In genomic region chr4:47490550-47490949, GRCh38 we compare ENCODE assay signal across 8 cellular contexts. TPM values are rescaled to one million over a fixed set of nuclear protein-coding genes. Genes with fewer than 3 reads are reported as not detected.
DNase-seq lines count a peak whose midpoint lies in the region; ATAC-seq and TF ChIP-seq lines count a peak whose summit lies in the region.

No MANE protein-coding gene starts in this region.

- ATAC-seq in GM21515 (IDR thresholded peaks at IDR 0.05; ENCODE audit: unreplicated experiment) (peak; percentile 81), HG03571 (IDR thresholded peaks at IDR 0.05; ENCODE audit: unreplicated experiment) (peak; percentile 54), right cardiac atrium (peak; percentile 55 to 73)

- peak; percentile 18 for DNase-seq in NCI-H2171 treated with DMSO at 0.1 percent for 48 hours (lab: John Stamatoyannopoulos, UW)
- no peak for DNase-seq in NCI-H2171 (lab: John Stamatoyannopoulos, UW)
- DNase-seq in right cardiac atrium: no peak
- DNase-seq in inferior parietal cortex (ENCODE audit: extremely low spot score): no peak
- no peak for DNase-seq in activated CD4-positive, CD25-positive, alpha-beta regulatory T cell treated with anti-CD3 and anti-CD28 coated beads, Interleukin-2, amount 50 U/mL, for 72 hours

- no peaks in the 10 kb centered on the region for H3K4me1 ChIP-seq in right cardiac atrium (ENCODE audit: control insufficient read depth, insufficient read depth, low read length)

- no peaks in the 10 kb centered on the region for H3K9me3 ChIP-seq in right cardiac atrium (ENCODE audit: control insufficient read depth, low read length)

- TF ChIP-seq CTCF in WI38 (IDR thresholded peaks at IDR 0.05; ENCODE audit: low read depth, low read length): 0 out of 2 replicates have a peak, but pooled peaks have one; percentile 37

- no peaks in the 10 kb centered on the region for H3K27me3 ChIP-seq in right cardiac atrium (ENCODE audit: control insufficient read depth, insufficient read depth)

- H3K27ac ChIP-seq in right cardiac atrium (ENCODE audit: low read length): no peak overlapping the region

- 69% methylated on average over 4 of the region's 4 CpGs for WGBS in right cardiac atrium

- intact Hi-C loops in right cardiac atrium (cut with DNase I): no loop called here

- no peak overlapping the region for H3K4me3 ChIP-seq in WI38 (ENCODE audit: low read depth, low read length)
- no peak overlapping the region for H3K4me3 ChIP-seq in right cardiac atrium (ENCODE audit: low read length)

RNA-seq across cellular contexts. Expression of gene ATP10D, which starts 5.5 kb away (rescaled TPM):
- total RNA-seq in right cardiac atrium: 10 to 100 TPM; 10.3 to 11.8 (median 11.3) TPM
- polyA plus RNA-seq in right cardiac atrium: 3.1 TPM

RNA-seq across cellular contexts. Expression of gene COMMD8, which starts 27.0 kb away (rescaled TPM):
- total RNA-seq in right cardiac atrium: 10 to 100 TPM; 13.9 to 20.0 (median 15.6) TPM
- polyA plus RNA-seq in right cardiac atrium: 18.6 TPM
